Comparison of ENCODE assay signal across 8 cellular contexts in genomic region chr4:153249199-153250154, GRCh38.
A peak's percentile ranks its signal among the peaks of the same experiment; 100 is the strongest.
DNase-seq lines count a peak whose midpoint lies in the region; ATAC-seq lines count a peak whose summit lies in the region.

No MANE protein-coding gene starts in this region.

- H3K4me3 ChIP-seq in effector memory CD4-positive, alpha-beta T cell (ENCODE audit: insufficient read depth, low read depth, low read length, poor library complexity, severe bottlenecking) = peak overlapping the region; percentile 62

- peaks cover 12% of the 10 kb centered on the region for H3K4me1 ChIP-seq in effector memory CD4-positive, alpha-beta T cell (ENCODE audit: control insufficient read depth, insufficient read depth, low read length, poor library complexity, severe bottlenecking)

- H3K36me3 ChIP-seq in effector memory CD4-positive, alpha-beta T cell (ENCODE audit: control insufficient read depth, insufficient read depth, low read length) = no peaks in the 10 kb centered on the region

- no peaks in the 10 kb centered on the region for H3K9me3 ChIP-seq in effector memory CD4-positive, alpha-beta T cell (ENCODE audit: control insufficient read depth, low read length)

- peak in 11 of 14 donors; percentile 18 to 84 (median 48) for DNase-seq in C1 segment of cervical spinal cord (lab: John Stamatoyannopoulos, UW)
- DNase-seq in NCI-H82 treated with DMSO at 0.1 percent for 48 hours (lab: John Stamatoyannopoulos, UW; ENCODE audit: unreplicated experiment) = peak; percentile 59
- DNase-seq in activated CD8-positive, alpha-beta memory T cell treated with anti-CD3 and anti-CD28 coated beads for 4 hours (ENCODE audit: low read depth in 2 of 2) = peak; percentile 70 to 71
- DNase-seq in effector memory CD4-positive, alpha-beta T cell = peak; percentile 76 to 77 (median 77)
- peak; percentile 72 for DNase-seq in medulla oblongata (ENCODE audit: extremely low spot score)
- DNase-seq in stimulated activated CD8-positive, alpha-beta memory T cell treated with anti-CD3 and anti-CD28 coated beads, Interleukin-12 subunit alpha, Interleukin-12 subunit beta, amount 100 ng/mL, for 4 hours (ENCODE audit: low read depth) = peak; percentile 77

- H3K27me3 ChIP-seq in effector memory CD4-positive, alpha-beta T cell (replicated peaks; ENCODE audit: control insufficient read depth, insufficient read depth, low read length, poor library complexity, severe bottlenecking) = no peaks in the 10 kb centered on the region

- ATAC-seq in GM19372 (IDR thresholded peaks at IDR 0.05; ENCODE audit: low read depth, unreplicated experiment) (peak; percentile 99), HG03460 (IDR thresholded peaks at IDR 0.05; ENCODE audit: unreplicated experiment) (peak; percentile 99)

- peak overlapping the region; percentile 81 for H3K27ac ChIP-seq in effector memory CD4-positive, alpha-beta T cell (ENCODE audit: insufficient read depth, low read length, poor library complexity, severe bottlenecking)

Comparison
In these comparisons a context has a peak if more than half of its experiments do, and no peak if none do; other contexts are left out.
1. Peak in every context shown above with its lines: DNase-seq, ATAC-seq, H3K4me3 ChIP-seq and H3K27ac ChIP-seq.